ENCODE assay signal across 20 cellular contexts in the genomic region with DNA sequence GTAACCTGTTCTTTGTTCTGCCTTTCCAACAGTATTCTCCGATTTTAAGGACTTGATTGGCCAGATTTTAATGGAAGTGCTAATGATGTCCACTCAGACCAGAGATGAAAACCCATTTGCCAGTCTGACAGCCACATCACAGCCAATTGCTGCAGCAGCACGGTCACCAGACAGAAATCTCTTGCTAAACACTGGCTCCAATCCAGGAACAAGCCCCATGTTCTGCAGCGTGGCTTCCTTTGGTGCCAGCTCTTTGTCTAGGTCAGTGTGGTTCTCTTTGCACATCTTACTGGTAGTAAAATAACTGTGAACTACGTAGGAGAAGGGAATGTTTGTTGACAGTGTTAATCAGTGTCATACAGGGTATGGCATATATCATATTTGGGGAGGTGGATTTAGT.
DNase-seq lines count a peak whose midpoint lies in the region; ATAC-seq and TF ChIP-seq lines count a peak whose summit lies in the region.
"Had no signal": no experiment of that assay in that cellular context is flagged by ENCODE, and none has a peak within 500 bp of the region (broad histone marks: within the 10 kb centered on the region; RNA-seq: fewer than 3 reads in every experiment).

No MANE protein-coding gene starts in this region.

- intact Hi-C loops in head of caudate nucleus (cut with DNase I), result no loop called here

- H3K27ac Mint-ChIP-seq in brain (peak overlapping the region in 4 of 5 experiments; percentile 56 to 94 (median 74)), endodermal cell (no peak overlapping the region)
- H3K27ac Mint-ChIP-seq: activated B cell treated with CpG ODN at 0.5 μM for 24 hours; activated naive CD8-positive, alpha-beta T cell; activated T-helper 1 cell treated with anti-CD3 and anti-CD28 coated beads, Interleukin-12 subunit alpha, Interleukin-12 subunit beta, Interleukin-2, Interleukin-4 antibody, amounts not matched to agents 30 ng/mL and 10 ng/mL and 1 ng/mL, durations not matched to agents 14 hours and 24 hours and 36 hours; effector memory CD8-positive, alpha-beta T cell had no signal

- H3K4me3 ChIP-seq in mucosa of rectum (ENCODE audit: low read length in 2 of 2), result peak overlapping the region; percentile 10 to 26
- no peak overlapping the region for H3K4me3 ChIP-seq in endodermal cell (ENCODE audit: low read length)
- H3K4me3 ChIP-seq: body of pancreas, prostate gland, vagina had no signal

- no peaks in the 10 kb centered on the region for H3K27me3 Mint-ChIP-seq in brain
- H3K27me3 Mint-ChIP-seq in endodermal cell (ENCODE audit: insufficient read depth), result no peaks in the 10 kb centered on the region
- H3K27me3 Mint-ChIP-seq: activated B cell treated with CpG ODN at 0.5 μM for 24 hours; activated naive CD8-positive, alpha-beta T cell; effector memory CD8-positive, alpha-beta T cell had no signal

- H3K9me3 Mint-ChIP-seq in brain (no peaks in the 10 kb centered on the region), endodermal cell (no peaks in the 10 kb centered on the region)
- H3K9me3 Mint-ChIP-seq: activated B cell treated with CpG ODN at 0.5 μM for 24 hours; activated T-helper 1 cell treated with anti-CD3 and anti-CD28 coated beads, Interleukin-12 subunit alpha, Interleukin-12 subunit beta, Interleukin-2, Interleukin-4 antibody, amounts not matched to agents 30 ng/mL and 10 ng/mL and 1 ng/mL, durations not matched to agents 14 hours and 24 hours and 36 hours; effector memory CD8-positive, alpha-beta T cell had no signal

- H3K4me1 ChIP-seq in mucosa of rectum (ENCODE audit: control insufficient read depth in 2 of 2, insufficient read depth in 2 of 2, low read length in 2 of 2) (peaks cover 5 to 9% of the 10 kb centered on the region in 2 donors), endodermal cell (ENCODE audit: control insufficient read depth, insufficient read depth, low read length) (no peaks in the 10 kb centered on the region)
- H3K4me1 ChIP-seq: body of pancreas had no signal

- DNase-seq in Daoy (ENCODE audit: low read depth), result peak; percentile 8
- DNase-seq in head of caudate nucleus, result peak in 26 of 42 donors; percentile 17 to 82 (median 48)
- DNase-seq in NK-92 treated with Interleukin-12 subunit alpha and Interleukin-12 subunit beta, amount 100 ng/mL, for 24 hours (lab: John Stamatoyannopoulos, UW), result no peak
- no peak for DNase-seq in endodermal cell
- no peak for DNase-seq in kidney tubule cell (ENCODE audit: low spot score)
- DNase-seq: activated B cell treated with CpG ODN at 0.5 μM for 24 hours; body of pancreas; effector memory CD8-positive, alpha-beta T cell; islet precursor cell; Karpas-422; NCI-H1417 treated with DMSO at 0.1 percent for 48 hours; NCI-H774; stimulated activated CD4-positive, alpha-beta T cell treated with anti-CD3 and anti-CD28 coated beads, Interleukin-4, amount 100 ng/mL, for 4 hours had no signal

- H3K36me3 Mint-ChIP-seq in brain (peaks cover 69% of the 10 kb centered on the region), endodermal cell (ENCODE audit: low read depth) (peaks cover 68% of the 10 kb centered on the region)

- H3K4me1 Mint-ChIP-seq in brain (peaks cover 24% of the 10 kb centered on the region), endodermal cell (peaks cover 2% of the 10 kb centered on the region)
- H3K4me1 Mint-ChIP-seq: activated B cell treated with CpG ODN at 0.5 μM for 24 hours had no signal

- WGBS in endodermal cell (ENCODE audit: insufficient coverage in 1 of 2, insufficient read length in 1 of 2), 2 experiments, result 86 to 93% methylated on average over 3 to 4 of the region's 4 CpGs

- H3K9ac ChIP-seq in mucosa of rectum (ENCODE audit: low read depth in 1 of 2, low read length in 2 of 2) (no peak overlapping the region), endodermal cell (ENCODE audit: extremely low read depth, low read length, poor library complexity, severe bottlenecking) (no peak overlapping the region)

- H3K27ac ChIP-seq in mucosa of rectum (ENCODE audit: low read depth in 2 of 2, low read length in 2 of 2) (peak overlapping the region; percentile 30 to 59), endodermal cell (ENCODE audit: low read depth, low read length) (no peak overlapping the region)
- H3K27ac ChIP-seq: body of pancreas, prostate gland, vagina had no signal

- H3K4me3 Mint-ChIP-seq in brain, result no peak overlapping the region
- no peak overlapping the region for H3K4me3 Mint-ChIP-seq in endodermal cell
- H3K4me3 Mint-ChIP-seq: activated B cell treated with CpG ODN at 0.5 μM for 24 hours; activated naive CD8-positive, alpha-beta T cell; activated T-helper 1 cell treated with anti-CD3 and anti-CD28 coated beads, Interleukin-12 subunit alpha, Interleukin-12 subunit beta, Interleukin-2, Interleukin-4 antibody, amounts not matched to agents 30 ng/mL and 10 ng/mL and 1 ng/mL, durations not matched to agents 14 hours and 24 hours and 36 hours; effector memory CD8-positive, alpha-beta T cell had no signal

- H3K9me3 ChIP-seq in mucosa of rectum (ENCODE audit: control insufficient read depth in 2 of 2, low read length in 2 of 2) (no peaks in the 10 kb centered on the region), endodermal cell (ENCODE audit: control insufficient read depth, low read length) (no peaks in the 10 kb centered on the region)
- H3K9me3 ChIP-seq: body of pancreas, prostate gland, vagina had no signal

- H3K36me3 ChIP-seq in mucosa of rectum (ENCODE audit: control insufficient read depth in 2 of 2, insufficient read depth in 2 of 2, low read length in 2 of 2), result peaks cover 25 to 30% of the 10 kb centered on the region in 2 donors
- peaks cover 63% of the 10 kb centered on the region for H3K36me3 ChIP-seq in endodermal cell (ENCODE audit: control insufficient read depth, insufficient read depth, low read length)
- H3K36me3 ChIP-seq: prostate gland had no signal

- TF ChIP-seq CTCF in brain (conservative IDR thresholded peaks at IDR 0.05) (no peak), endodermal cell (conservative IDR thresholded peaks at IDR 0.05) (no peak)

- H3K27me3 ChIP-seq in mucosa of rectum (ENCODE audit: control insufficient read depth in 2 of 2, insufficient read depth in 2 of 2, low read length in 2 of 2), result no peaks in the 10 kb centered on the region
- no peaks in the 10 kb centered on the region for H3K27me3 ChIP-seq in endodermal cell (ENCODE audit: control insufficient read depth, insufficient read depth, low read length, poor library complexity, severe bottlenecking)
- H3K27me3 ChIP-seq: body of pancreas, vagina had no signal

- no peak for ATAC-seq in HG03378 (IDR thresholded peaks at IDR 0.05; ENCODE audit: unreplicated experiment)
- ATAC-seq: body of pancreas; effector memory CD8-positive, alpha-beta T cell had no signal

Comparison
In these comparisons a context has a peak if more than half of its experiments do, and no peak if none do; other contexts are left out.
1. DNase-seq: peak in Daoy (single experiment) and head of caudate nucleus (26 of 42); none in NK-92 treated with Interleukin-12 subunit alpha and Interleukin-12 subunit beta, amount 100 ng/mL, for 24 hours (single experiment), endodermal cell (single experiment) and kidney tubule cell (single experiment).